ENCODE assay signal across 3 cellular contexts in genomic region chr1:39504436-39504835, GRCh38. TPM values are rescaled to one million over a fixed set of nuclear protein-coding genes. Genes with fewer than 3 reads are reported as not detected.
"Had no signal": no experiment of that assay in that cellular context is flagged by ENCODE, and none has a peak within 500 bp of the region (broad histone marks: within the 10 kb centered on the region; RNA-seq: fewer than 3 reads in every experiment).

No MANE protein-coding gene starts in this region.

RNA-seq across cellular contexts. Expression of gene BMP8A, which starts 13.0 kb away (rescaled TPM):
- total RNA-seq: GM23248, H4, HFFc6 had no signal
- polyA plus RNA-seq: GM23248 had no signal
